Comparison of ENCODE assay signal across 25 cellular contexts in the genomic region with DNA sequence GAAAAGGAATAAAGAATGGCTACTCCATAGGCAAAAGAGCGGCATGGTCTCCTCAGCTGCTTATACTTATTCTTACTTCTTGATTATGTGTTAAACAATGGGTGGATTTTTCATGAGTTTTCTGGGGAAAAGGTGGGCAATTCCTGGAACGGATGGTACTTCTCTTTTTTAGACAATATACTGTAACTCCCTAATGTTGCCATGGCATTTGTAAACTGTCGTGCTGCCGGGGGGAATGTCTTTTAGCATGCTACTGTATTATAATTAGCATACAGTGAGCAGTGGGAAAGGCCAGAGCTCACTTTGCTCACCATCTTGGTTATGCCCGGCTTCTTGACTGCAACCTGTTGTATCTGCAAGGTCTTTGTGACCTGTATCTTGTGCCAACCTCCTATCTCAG.
"Had no signal": no experiment of that assay in that cellular context is flagged by ENCODE, and none has a peak within 500 bp of the region (broad histone marks: within the 10 kb centered on the region; RNA-seq: fewer than 3 reads in every experiment).

No MANE protein-coding gene starts in this region.

- H3K36me3 Mint-ChIP-seq: immature natural killer cell; mesothelial cell of epicardium; naive B cell; naive thymus-derived CD8-positive, alpha-beta T cell had no signal

- H3K27ac Mint-ChIP-seq: effector memory CD8-positive, alpha-beta T cell; endodermal cell; immature natural killer cell; mesothelial cell of epicardium; naive B cell; naive thymus-derived CD8-positive, alpha-beta T cell had no signal

- ATAC-seq: effector memory CD8-positive, alpha-beta T cell; esophagus mucosa; gastrocnemius medialis; heart right ventricle; left lung; left ventricle myocardium superior; mucosa of descending colon; naive thymus-derived CD8-positive, alpha-beta T cell had no signal

- DNase-seq: effector CD8-positive, alpha-beta T cell; effector memory CD8-positive, alpha-beta T cell; endodermal cell; erythroblast; esophagus squamous epithelium; foreskin melanocyte; gastrocnemius medialis; glutamatergic neuron; head of caudate nucleus; heart right ventricle; hypothalamus; immature natural killer cell; islet precursor cell; kidney; kidney glomerular epithelial cell; left colon; left lung; left ventricle myocardium superior; lower lobe of right lung; mesenchymal stem cell; mucosa of descending colon; naive B cell; naive thymus-derived CD8-positive, alpha-beta T cell had no signal

- H3K9me3 Mint-ChIP-seq: effector memory CD8-positive, alpha-beta T cell; endodermal cell; immature natural killer cell; mesothelial cell of epicardium; naive thymus-derived CD8-positive, alpha-beta T cell had no signal

- H3K4me3 Mint-ChIP-seq: effector memory CD8-positive, alpha-beta T cell; endodermal cell; immature natural killer cell; mesothelial cell of epicardium; naive B cell; naive thymus-derived CD8-positive, alpha-beta T cell had no signal

- H3K4me1 Mint-ChIP-seq: immature natural killer cell had no signal
